ENCODE assay signal across 1 cellular context in genomic region chr1:233135833-233136232, GRCh38.
TF ChIP-seq lines count a peak whose summit lies in the region.

No MANE protein-coding gene starts in this region.

TF ChIP-seq in GM23338, 12 proteins besides CTCF, POLR2A, EP300 and RAD21 (continued from another document):
- TF ChIP-seq ZNF462 (CRISPR knock-in tag; IDR thresholded peaks at IDR 0.05) (no peak), CREB1 (CRISPR knock-in tag; IDR thresholded peaks at IDR 0.05; ENCODE audit: low read depth) (no peak), ZNF114 (CRISPR knock-in tag; IDR thresholded peaks at IDR 0.05) (no peak)
TF ChIP-seq in GM23338: peak in this region for 0.
